Comparison of ENCODE assay signal across 1 cellular context in the genomic region with DNA sequence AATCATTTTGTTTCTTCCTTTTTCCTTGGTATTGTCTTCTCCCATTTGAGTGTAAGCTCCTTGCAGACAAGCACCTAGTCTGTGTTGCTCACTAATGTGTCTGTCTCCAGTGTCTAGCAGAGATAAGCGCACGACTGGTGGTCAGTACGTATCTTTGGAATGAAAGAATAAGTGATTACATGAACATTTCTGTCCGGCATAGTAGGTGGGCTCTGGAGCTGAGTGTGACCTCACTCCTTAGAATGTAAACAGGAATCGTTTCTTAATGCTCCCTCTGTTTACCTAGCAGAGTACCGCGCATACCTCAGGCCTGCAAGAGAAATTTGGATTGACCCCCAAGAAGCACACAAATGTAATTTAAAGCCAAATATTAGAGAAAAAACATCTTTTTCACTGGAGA.
TF ChIP-seq lines count a peak whose summit lies in the region.

No MANE protein-coding gene starts in this region.

TF ChIP-seq in endothelial cell of umbilical vein, 7 proteins besides CTCF, POLR2A, EP300 and RAD21:
- TF ChIP-seq MYC (IDR thresholded peaks at IDR 0.05; ENCODE audit: low read depth, low read length) = no peak
- no peak for TF ChIP-seq EZH2 (IDR thresholded peaks at IDR 0.05; ENCODE audit: borderline replicate concordance, low read depth, low read length, severe bottlenecking)
- TF ChIP-seq JUN (IDR thresholded peaks at IDR 0.05; ENCODE audit: borderline replicate concordance, insufficient read depth, insufficient read length, low read depth) = no peak
- no peak for TF ChIP-seq FOS (IDR thresholded peaks at IDR 0.05; ENCODE audit: borderline replicate concordance, insufficient read depth, low read length)
- TF ChIP-seq, protein P1, sequence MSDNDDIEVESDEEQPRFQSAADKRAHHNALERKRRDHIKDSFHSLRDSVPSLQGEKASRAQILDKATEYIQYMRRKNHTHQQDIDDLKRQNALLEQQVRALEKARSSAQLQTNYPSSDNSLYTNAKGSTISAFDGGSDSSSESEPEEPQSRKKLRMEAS (IDR thresholded peaks at IDR 0.05; ENCODE audit: insufficient read depth, insufficient read length) = no peak
- no peak for TF ChIP-seq POLR2AphosphoS5 (IDR thresholded peaks at IDR 0.05; ENCODE audit: insufficient read depth, low read depth, low read length)
- no peak for TF ChIP-seq GATA2 (IDR thresholded peaks at IDR 0.05; ENCODE audit: insufficient read depth, insufficient read length, low read depth, low read length)
